1 cellular context compared by ENCODE assay signal in the genomic region with DNA sequence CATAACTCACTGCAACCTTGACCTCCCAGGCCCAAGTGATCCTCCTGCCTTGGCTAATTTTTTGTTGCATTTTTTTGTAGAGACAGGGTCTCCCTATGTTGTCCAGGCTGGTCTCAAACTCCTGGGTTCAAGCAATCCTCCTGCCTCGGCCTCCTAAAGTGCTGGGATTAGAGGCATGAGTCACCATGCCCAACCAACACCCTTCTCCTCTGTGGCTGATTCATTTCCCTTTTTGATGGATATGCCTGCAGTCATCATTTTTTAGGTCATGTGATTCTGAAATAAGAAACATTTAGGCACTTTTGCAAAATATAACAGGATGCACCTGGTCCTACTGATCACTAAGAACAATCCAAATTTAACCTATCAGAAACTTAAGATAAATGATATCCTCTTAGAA.
A peak's percentile ranks its signal among the peaks of the same experiment; 100 is the strongest.
TF ChIP-seq lines count a peak whose summit lies in the region.

No MANE protein-coding gene starts in this region.

TF ChIP-seq in K562, 482 proteins besides CTCF, POLR2A, EP300 and RAD21 (continued from another document):
- TF ChIP-seq FOSL1 (tag; conservative IDR thresholded peaks at IDR 0.05): peak; percentile 89
- peak; percentile 75; the same call in 1 of the 2 replicates for TF ChIP-seq TOE1 (IDR thresholded peaks at IDR 0.05; ENCODE audit: borderline replicate concordance)
- TF ChIP-seq TOE1 (CRISPR knock-in tag; IDR thresholded peaks at IDR 0.05; ENCODE audit: borderline replicate concordance, low read depth): no peak
- peak; percentile 53 for TF ChIP-seq ARID1B (IDR thresholded peaks at IDR 0.05)
- peak; percentile 13 for TF ChIP-seq MEIS2 (IDR thresholded peaks at IDR 0.05; ENCODE audit: partially characterized antibody)
- no peak for TF ChIP-seq POLR2G (IDR thresholded peaks at IDR 0.05; ENCODE audit: low read depth, low read length)
- TF ChIP-seq JUND (IDR thresholded peaks at IDR 0.05; ENCODE audit: borderline replicate concordance, low read depth, low read length): peak; percentile 83
- peak; percentile 84; the same call in 2 of the 3 replicates for TF ChIP-seq JUND (tag; IDR thresholded peaks at IDR 0.05; ENCODE audit: borderline replicate concordance, low read depth, low read length)
- 0 out of 2 replicates have a peak, but pooled peaks have one; percentile 22 for TF ChIP-seq MIER1 (IDR thresholded peaks at IDR 0.05; ENCODE audit: low read depth)
- peak; percentile 27; the same call in 1 of the 2 replicates for TF ChIP-seq MAFF (IDR thresholded peaks at IDR 0.05; ENCODE audit: low read length)
- peak; percentile 59; the same call in 1 of the 2 replicates for TF ChIP-seq SMARCA5 (IDR thresholded peaks at IDR 0.05)
- TF ChIP-seq ZNF316 (IDR thresholded peaks at IDR 0.05): peak; percentile 84
- 0 out of 2 replicates have a peak, but pooled peaks have one; percentile 21 for TF ChIP-seq EP400 (IDR thresholded peaks at IDR 0.05)
- TF ChIP-seq SIX5 (IDR thresholded peaks at IDR 0.05; ENCODE audit: borderline replicate concordance in 1 of 2, insufficient read depth in 1 of 2, low read depth in 1 of 2, low read length in 2 of 2): no peak
- no peak for TF ChIP-seq ZNF589 (CRISPR knock-in tag; IDR thresholded peaks at IDR 0.05; ENCODE audit: low read depth)
- TF ChIP-seq EHMT2 (IDR thresholded peaks at IDR 0.05): 0 out of 2 replicates have a peak, but pooled peaks have one; percentile 9
- TF ChIP-seq MAFK (IDR thresholded peaks at IDR 0.05; ENCODE audit: low read length): peak; percentile 50; the same call in 1 of the 2 replicates
- TF ChIP-seq TRIM24 (IDR thresholded peaks at IDR 0.05): 0 out of 4 replicates have a peak, but pooled peaks of 1 of the 2 experiments have one; percentile 38
- TF ChIP-seq ZKSCAN3 (CRISPR knock-in tag; IDR thresholded peaks at IDR 0.05): no peak
- TF ChIP-seq SIN3A (IDR thresholded peaks at IDR 0.05; ENCODE audit: borderline replicate concordance in 2 of 2, control insufficient read depth in 1 of 2, low read depth in 2 of 2, low read length in 2 of 2): no peak
- peak; percentile 65 to 87; a peak in 3 of 4 replicates for TF ChIP-seq KDM1A (IDR thresholded peaks at IDR 0.05)
- TF ChIP-seq PTTG1 (tag; IDR thresholded peaks at IDR 0.05; ENCODE audit: low read depth): no peak
- TF ChIP-seq NFE2L1 (tag; IDR thresholded peaks at IDR 0.05; ENCODE audit: borderline replicate concordance, low read depth): no peak
- TF ChIP-seq, protein P1, sequence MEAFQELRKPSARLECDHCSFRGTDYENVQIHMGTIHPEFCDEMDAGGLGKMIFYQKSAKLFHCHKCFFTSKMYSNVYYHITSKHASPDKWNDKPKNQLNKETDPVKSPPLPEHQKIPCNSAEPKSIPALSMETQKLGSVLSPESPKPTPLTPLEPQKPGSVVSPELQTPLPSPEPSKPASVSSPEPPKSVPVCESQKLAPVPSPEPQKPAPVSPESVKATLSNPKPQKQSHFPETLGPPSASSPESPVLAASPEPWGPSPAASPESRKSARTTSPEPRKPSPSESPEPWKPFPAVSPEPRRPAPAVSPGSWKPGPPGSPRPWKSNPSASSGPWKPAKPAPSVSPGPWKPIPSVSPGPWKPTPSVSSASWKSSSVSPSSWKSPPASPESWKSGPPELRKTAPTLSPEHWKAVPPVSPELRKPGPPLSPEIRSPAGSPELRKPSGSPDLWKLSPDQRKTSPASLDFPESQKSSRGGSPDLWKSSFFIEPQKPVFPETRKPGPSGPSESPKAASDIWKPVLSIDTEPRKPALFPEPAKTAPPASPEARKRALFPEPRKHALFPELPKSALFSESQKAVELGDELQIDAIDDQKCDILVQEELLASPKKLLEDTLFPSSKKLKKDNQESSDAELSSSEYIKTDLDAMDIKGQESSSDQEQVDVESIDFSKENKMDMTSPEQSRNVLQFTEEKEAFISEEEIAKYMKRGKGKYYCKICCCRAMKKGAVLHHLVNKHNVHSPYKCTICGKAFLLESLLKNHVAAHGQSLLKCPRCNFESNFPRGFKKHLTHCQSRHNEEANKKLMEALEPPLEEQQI (IDR thresholded peaks at IDR 0.05): peak; percentile 77
- TF ChIP-seq BCOR (IDR thresholded peaks at IDR 0.05): peak; percentile 91
- TF ChIP-seq CBFA2T3 (IDR thresholded peaks at IDR 0.05): 0 out of 2 replicates have a peak, but pooled peaks have one; percentile 4
- TF ChIP-seq, protein P2, sequence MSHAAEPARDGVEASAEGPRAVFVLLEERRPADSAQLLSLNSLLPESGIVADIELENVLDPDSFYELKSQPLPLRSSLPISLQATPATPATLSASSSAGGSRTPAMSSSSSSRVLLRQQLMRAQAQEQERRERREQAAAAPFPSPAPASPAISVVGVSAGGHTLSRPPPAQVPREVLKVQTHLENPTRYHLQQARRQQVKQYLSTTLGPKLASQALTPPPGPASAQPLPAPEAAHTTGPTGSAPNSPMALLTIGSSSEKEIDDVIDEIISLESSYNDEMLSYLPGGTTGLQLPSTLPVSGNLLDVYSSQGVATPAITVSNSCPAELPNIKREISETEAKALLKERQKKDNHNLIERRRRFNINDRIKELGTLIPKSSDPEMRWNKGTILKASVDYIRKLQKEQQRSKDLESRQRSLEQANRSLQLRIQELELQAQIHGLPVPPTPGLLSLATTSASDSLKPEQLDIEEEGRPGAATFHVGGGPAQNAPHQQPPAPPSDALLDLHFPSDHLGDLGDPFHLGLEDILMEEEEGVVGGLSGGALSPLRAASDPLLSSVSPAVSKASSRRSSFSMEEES (CRISPR knock-in tag; IDR thresholded peaks at IDR 0.05): peak; percentile 87
- no peak for TF ChIP-seq ZNF586 (CRISPR knock-in tag; conservative IDR thresholded peaks at IDR 0.05)
- TF ChIP-seq MAFG (tag; conservative IDR thresholded peaks at IDR 0.05): peak; percentile 45
- peak; percentile 96 for TF ChIP-seq ZNF121 (CRISPR knock-in tag; conservative IDR thresholded peaks at IDR 0.05)
- peak; percentile 74 for TF ChIP-seq ADNP (tag; IDR thresholded peaks at IDR 0.05)
- TF ChIP-seq HDAC2 (IDR thresholded peaks at IDR 0.05): peak; percentile 77
- TF ChIP-seq, protein P3, sequence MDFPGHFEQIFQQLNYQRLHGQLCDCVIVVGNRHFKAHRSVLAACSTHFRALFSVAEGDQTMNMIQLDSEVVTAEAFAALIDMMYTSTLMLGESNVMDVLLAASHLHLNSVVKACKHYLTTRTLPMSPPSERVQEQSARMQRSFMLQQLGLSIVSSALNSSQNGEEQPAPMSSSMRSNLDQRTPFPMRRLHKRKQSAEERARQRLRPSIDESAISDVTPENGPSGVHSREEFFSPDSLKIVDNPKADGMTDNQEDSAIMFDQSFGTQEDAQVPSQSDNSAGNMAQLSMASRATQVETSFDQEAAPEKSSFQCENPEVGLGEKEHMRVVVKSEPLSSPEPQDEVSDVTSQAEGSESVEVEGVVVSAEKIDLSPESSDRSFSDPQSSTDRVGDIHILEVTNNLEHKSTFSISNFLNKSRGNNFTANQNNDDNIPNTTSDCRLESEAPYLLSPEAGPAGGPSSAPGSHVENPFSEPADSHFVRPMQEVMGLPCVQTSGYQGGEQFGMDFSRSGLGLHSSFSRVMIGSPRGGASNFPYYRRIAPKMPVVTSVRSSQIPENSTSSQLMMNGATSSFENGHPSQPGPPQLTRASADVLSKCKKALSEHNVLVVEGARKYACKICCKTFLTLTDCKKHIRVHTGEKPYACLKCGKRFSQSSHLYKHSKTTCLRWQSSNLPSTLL (IDR thresholded peaks at IDR 0.05): no peak
- peak; percentile 76 for TF ChIP-seq C11orf30 (IDR thresholded peaks at IDR 0.05; ENCODE audit: low read depth)
- TF ChIP-seq NFE2 (IDR thresholded peaks at IDR 0.05; ENCODE audit: low read depth): peak; percentile 30
- TF ChIP-seq, protein P4, sequence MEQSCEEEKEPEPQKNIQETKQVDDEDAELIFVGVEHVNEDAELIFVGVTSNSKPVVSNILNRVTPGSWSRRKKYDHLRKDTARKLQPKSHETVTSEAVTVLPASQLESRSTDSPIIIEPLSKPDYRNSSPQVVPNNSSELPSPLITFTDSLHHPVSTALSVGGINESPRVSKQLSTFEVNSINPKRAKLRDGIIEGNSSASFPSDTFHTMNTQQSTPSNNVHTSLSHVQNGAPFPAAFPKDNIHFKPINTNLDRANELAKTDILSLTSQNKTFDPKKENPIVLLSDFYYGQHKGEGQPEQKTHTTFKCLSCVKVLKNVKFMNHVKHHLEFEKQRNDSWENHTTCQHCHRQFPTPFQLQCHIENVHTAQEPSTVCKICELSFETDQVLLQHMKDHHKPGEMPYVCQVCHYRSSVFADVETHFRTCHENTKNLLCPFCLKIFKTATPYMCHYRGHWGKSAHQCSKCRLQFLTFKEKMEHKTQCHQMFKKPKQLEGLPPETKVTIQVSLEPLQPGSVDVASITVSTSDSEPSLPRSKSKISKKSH (CRISPR knock-in tag; IDR thresholded peaks at IDR 0.05): no peak
